9 cellular contexts compared by ENCODE assay signal in genomic region chr5:67221487-67222242, GRCh38. TPM values are rescaled to one million over a fixed set of nuclear protein-coding genes. Genes with fewer than 3 reads are reported as not detected.
DNase-seq lines count a peak whose midpoint lies in the region; ATAC-seq and TF ChIP-seq lines count a peak whose summit lies in the region.
"Had no signal": no experiment of that assay in that cellular context is flagged by ENCODE, and none has a peak within 500 bp of the region (broad histone marks: within the 10 kb centered on the region; RNA-seq: fewer than 3 reads in every experiment).

No MANE protein-coding gene starts in this region.

- H3K4me3 ChIP-seq in OCI-LY7 (ENCODE audit: low read depth, low read length, poor library complexity, severe bottlenecking) (no peak overlapping the region), esophagus (ENCODE audit: low read depth in 1 of 2, low read length in 2 of 2) (no peak overlapping the region)

- WGBS in esophagus, 2 donors, result 75 to 80% methylated on average over 9 of the region's 9 CpGs

- H3K27ac Mint-ChIP-seq in WTC11, result no peak overlapping the region

- POLR2A ChIA-PET in OCI-LY7 (lab: Charles Lee) (interaction anchor here (0.5 to 1.8 kb wide), 7 partner anchors 10 to 1017 kb away, joined by 3 to 5 read pairs (median 3); no protein-coding TSS in a partner anchor), WTC11 (lab: Charles Lee) (no interaction called here)

- H3K4me1 Mint-ChIP-seq in WTC11, result no peaks in the 10 kb centered on the region

- intact Hi-C loops in OCI-LY7 (cut with micrococcal nuclease; ENCODE audit: unreplicated experiment), result no loop called here

- TF ChIP-seq CTCF in OCI-LY7 (conservative IDR thresholded peaks at IDR 0.05; ENCODE audit: low read length) (no peak), WTC11 (IDR thresholded peaks at IDR 0.05) (no peak)

- no peaks in the 10 kb centered on the region for H3K79me2 ChIP-seq in OCI-LY7 (ENCODE audit: insufficient read depth, low read depth, low read length)

- H3K9me3 ChIP-seq in OCI-LY7 (ENCODE audit: low read length) (no peaks in the 10 kb centered on the region), esophagus (ENCODE audit: control insufficient read depth in 2 of 2, insufficient read depth in 1 of 2, low read depth in 1 of 2, low read length in 1 of 2) (no peaks in the 10 kb centered on the region)

- CTCF ChIA-PET in OCI-LY7 (lab: Charles Lee; ENCODE audit: unreplicated experiment) (no interaction called here), WTC11 (lab: Charles Lee) (interaction anchor here (1.7 kb wide), 1 partner anchor 55 kb away, joined by 6 read pairs; no protein-coding TSS in a partner anchor)

- H3K27me3 ChIP-seq in esophagus (ENCODE audit: control insufficient read depth in 1 of 2, insufficient read depth in 2 of 2, low read length in 2 of 2), result no peaks in the 10 kb centered on the region

- H3K9me2 ChIP-seq in OCI-LY7 (ENCODE audit: insufficient read depth, low read length), result no peaks in the 10 kb centered on the region

- H3K36me3 Mint-ChIP-seq in WTC11, result no peaks in the 10 kb centered on the region

- H4K20me1 ChIP-seq in OCI-LY7 (ENCODE audit: insufficient read depth, low read length), result no peaks in the 10 kb centered on the region

- H2AFZ ChIP-seq in OCI-LY7 (ENCODE audit: low read length), result peak overlapping the region; percentile 82; the same call in 1 of the 2 replicates

- peak; percentile 87 for ATAC-seq in GM19025 (IDR thresholded peaks at IDR 0.05; ENCODE audit: low read depth, unreplicated experiment)
- ATAC-seq in HG02798 (IDR thresholded peaks at IDR 0.05; ENCODE audit: poor library complexity, unreplicated experiment), result peak; percentile 90
- ATAC-seq in WTC11, result no peak

- H3K4me1 ChIP-seq in OCI-LY7 (ENCODE audit: insufficient read depth, low read length, poor library complexity, severe bottlenecking), result peaks cover 18% of the 10 kb centered on the region
- no peaks in the 10 kb centered on the region for H3K4me1 ChIP-seq in esophagus (ENCODE audit: control insufficient read depth in 2 of 2, insufficient read depth in 2 of 2, low read length in 1 of 2)

- no peaks in the 10 kb centered on the region; the same call in 1 of the 2 replicates for H3K27me3 Mint-ChIP-seq in WTC11 (ENCODE audit: low read depth)

- no TSS peak for BruUV-seq in OCI-LY7 (replicated peaks; lab: Mats Ljungman, UMichigan)

- H3K27ac ChIP-seq in OCI-LY7 (ENCODE audit: low read depth, low read length, poor library complexity, severe bottlenecking) (no peak overlapping the region), esophagus (ENCODE audit: low read depth in 2 of 2, low read length in 1 of 2) (peak overlapping the region; percentile 49 to 58)

- DNase-seq in OCI-LY7 (ENCODE audit: low spot score), result no peak
- no peak for DNase-seq in AG08395 (ENCODE audit: low spot score)
- DNase-seq in NCI-H146 (lab: John Stamatoyannopoulos, UW), result no peak
- DNase-seq in NCI-H1694 treated with DMSO at 0.1 percent for 48 hours (lab: John Stamatoyannopoulos, UW), result no peak
- no peak for DNase-seq in WTC11 (ENCODE audit: low spot score)

- H3K4me3 Mint-ChIP-seq in WTC11, result no peak overlapping the region

- H3K9me3 Mint-ChIP-seq in WTC11, result peaks cover 3% of the 10 kb centered on the region

- no peaks in the 10 kb centered on the region for H3K36me3 ChIP-seq in OCI-LY7 (ENCODE audit: insufficient read depth, low read length)
- no peaks in the 10 kb centered on the region for H3K36me3 ChIP-seq in esophagus (ENCODE audit: control insufficient read depth in 2 of 2, insufficient read depth in 2 of 2, low read length in 1 of 2)

- peak overlapping the region; percentile 35; the same call in 1 of the 2 replicates for H3K4me2 ChIP-seq in OCI-LY7 (ENCODE audit: low read length)

TF ChIP-seq in WTC11, 78 proteins besides CTCF, POLR2A, EP300 and RAD21:
- no peak for TF ChIP-seq CREB1 (CRISPR knock-in tag; IDR thresholded peaks at IDR 0.05)
- no peak for TF ChIP-seq NFATC4 (CRISPR knock-in tag; IDR thresholded peaks at IDR 0.05)
- TF ChIP-seq CBFB (CRISPR knock-in tag; IDR thresholded peaks at IDR 0.05; ENCODE audit: low read depth), result no peak
- TF ChIP-seq FOXK1 (CRISPR knock-in tag; IDR thresholded peaks at IDR 0.05), result no peak
- no peak for TF ChIP-seq GABPB1 (CRISPR knock-in tag; IDR thresholded peaks at IDR 0.05)
- no peak for TF ChIP-seq OVOL2 (CRISPR knock-in tag; IDR thresholded peaks at IDR 0.05; ENCODE audit: borderline replicate concordance)
- TF ChIP-seq RELA (CRISPR knock-in tag; IDR thresholded peaks at IDR 0.05; ENCODE audit: borderline replicate concordance), result no peak
- no peak for TF ChIP-seq ZNF416 (CRISPR knock-in tag; IDR thresholded peaks at IDR 0.05)
- TF ChIP-seq ZNF671 (CRISPR knock-in tag; IDR thresholded peaks at IDR 0.05), result no peak
- TF ChIP-seq, protein P1, sequence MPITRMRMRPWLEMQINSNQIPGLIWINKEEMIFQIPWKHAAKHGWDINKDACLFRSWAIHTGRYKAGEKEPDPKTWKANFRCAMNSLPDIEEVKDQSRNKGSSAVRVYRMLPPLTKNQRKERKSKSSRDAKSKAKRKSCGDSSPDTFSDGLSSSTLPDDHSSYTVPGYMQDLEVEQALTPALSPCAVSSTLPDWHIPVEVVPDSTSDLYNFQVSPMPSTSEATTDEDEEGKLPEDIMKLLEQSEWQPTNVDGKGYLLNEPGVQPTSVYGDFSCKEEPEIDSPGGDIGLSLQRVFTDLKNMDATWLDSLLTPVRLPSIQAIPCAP (CRISPR knock-in tag; IDR thresholded peaks at IDR 0.05), result no peak

RNA-seq across cellular contexts. Expression of gene CD180, which starts 25.1 kb away (rescaled TPM):
- total RNA-seq in OCI-LY7 (2014; rRNA removed; shearing (Covaris generic)), result 11.1 and 14.4 TPM in 2 replicates
- total RNA-seq in OCI-LY7 (2022) (14.7 and 15.7 TPM in 2 replicates), WTC11 (2021) (not detected in 3 replicates)
- polyA plus RNA-seq in esophagus, result under 1 TPM; 0.06 to 0.12 TPM
- total RNA-seq: glomerular endothelial cell had no signal

Comparison
In these comparisons a context has a peak if more than half of its experiments do, and no peak if none do; other contexts are left out.
1. RNA of gene CD180, which starts 25.1 kb away (total RNA-seq): 11.1 to 15.7 TPM in OCI-LY7; not detected in WTC11; every median in the first group is over 10 times any median in the second.